ENCODE assay signal across 1 cellular context in the genomic region with DNA sequence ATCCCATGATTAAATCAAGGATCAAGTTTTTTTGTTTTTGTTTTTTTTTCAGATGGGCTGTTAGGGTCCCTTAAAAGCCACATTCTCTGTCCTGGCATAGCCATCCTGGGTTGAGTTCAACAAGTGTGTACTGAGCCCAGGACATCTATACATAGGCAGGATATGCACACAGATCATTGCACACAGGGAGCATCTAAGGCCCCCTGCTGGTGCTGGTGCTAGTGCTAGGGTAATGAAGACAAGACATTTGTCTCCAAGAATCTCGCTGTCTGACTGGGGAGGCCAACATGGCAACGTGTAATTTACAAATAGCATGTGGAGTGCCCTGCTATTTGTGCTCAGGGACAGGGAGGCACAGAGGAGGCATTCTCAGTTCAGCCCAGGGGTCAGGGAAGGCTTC.
A peak's percentile ranks its signal among the peaks of the same experiment; 100 is the strongest.
TF ChIP-seq lines count a peak whose summit lies in the region.

No MANE protein-coding gene starts in this region.

TF ChIP-seq in K562, 482 proteins besides CTCF, POLR2A, EP300 and RAD21 (continued from another document):
- TF ChIP-seq, protein P1, sequence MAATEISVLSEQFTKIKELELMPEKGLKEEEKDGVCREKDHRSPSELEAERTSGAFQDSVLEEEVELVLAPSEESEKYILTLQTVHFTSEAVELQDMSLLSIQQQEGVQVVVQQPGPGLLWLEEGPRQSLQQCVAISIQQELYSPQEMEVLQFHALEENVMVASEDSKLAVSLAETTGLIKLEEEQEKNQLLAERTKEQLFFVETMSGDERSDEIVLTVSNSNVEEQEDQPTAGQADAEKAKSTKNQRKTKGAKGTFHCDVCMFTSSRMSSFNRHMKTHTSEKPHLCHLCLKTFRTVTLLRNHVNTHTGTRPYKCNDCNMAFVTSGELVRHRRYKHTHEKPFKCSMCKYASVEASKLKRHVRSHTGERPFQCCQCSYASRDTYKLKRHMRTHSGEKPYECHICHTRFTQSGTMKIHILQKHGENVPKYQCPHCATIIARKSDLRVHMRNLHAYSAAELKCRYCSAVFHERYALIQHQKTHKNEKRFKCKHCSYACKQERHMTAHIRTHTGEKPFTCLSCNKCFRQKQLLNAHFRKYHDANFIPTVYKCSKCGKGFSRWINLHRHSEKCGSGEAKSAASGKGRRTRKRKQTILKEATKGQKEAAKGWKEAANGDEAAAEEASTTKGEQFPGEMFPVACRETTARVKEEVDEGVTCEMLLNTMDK (IDR thresholded peaks at IDR 0.05; ENCODE audit: borderline replicate concordance, insufficient read depth, low read depth, low read length, poor library complexity, severe bottlenecking), result peak; percentile 39
- TF ChIP-seq ZNF644 (tag; IDR thresholded peaks at IDR 0.05; ENCODE audit: low read depth) (no peak), PHF20 (IDR thresholded peaks at IDR 0.05; ENCODE audit: partially characterized antibody) (no peak)
- TF ChIP-seq, protein P2, sequence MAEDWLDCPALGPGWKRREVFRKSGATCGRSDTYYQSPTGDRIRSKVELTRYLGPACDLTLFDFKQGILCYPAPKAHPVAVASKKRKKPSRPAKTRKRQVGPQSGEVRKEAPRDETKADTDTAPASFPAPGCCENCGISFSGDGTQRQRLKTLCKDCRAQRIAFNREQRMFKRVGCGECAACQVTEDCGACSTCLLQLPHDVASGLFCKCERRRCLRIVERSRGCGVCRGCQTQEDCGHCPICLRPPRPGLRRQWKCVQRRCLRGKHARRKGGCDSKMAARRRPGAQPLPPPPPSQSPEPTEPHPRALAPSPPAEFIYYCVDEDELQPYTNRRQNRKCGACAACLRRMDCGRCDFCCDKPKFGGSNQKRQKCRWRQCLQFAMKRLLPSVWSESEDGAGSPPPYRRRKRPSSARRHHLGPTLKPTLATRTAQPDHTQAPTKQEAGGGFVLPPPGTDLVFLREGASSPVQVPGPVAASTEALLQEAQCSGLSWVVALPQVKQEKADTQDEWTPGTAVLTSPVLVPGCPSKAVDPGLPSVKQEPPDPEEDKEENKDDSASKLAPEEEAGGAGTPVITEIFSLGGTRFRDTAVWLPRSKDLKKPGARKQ (CRISPR knock-in tag; IDR thresholded peaks at IDR 0.05), result no peak
